ENCODE assay signal across 8 cellular contexts in the genomic region with DNA sequence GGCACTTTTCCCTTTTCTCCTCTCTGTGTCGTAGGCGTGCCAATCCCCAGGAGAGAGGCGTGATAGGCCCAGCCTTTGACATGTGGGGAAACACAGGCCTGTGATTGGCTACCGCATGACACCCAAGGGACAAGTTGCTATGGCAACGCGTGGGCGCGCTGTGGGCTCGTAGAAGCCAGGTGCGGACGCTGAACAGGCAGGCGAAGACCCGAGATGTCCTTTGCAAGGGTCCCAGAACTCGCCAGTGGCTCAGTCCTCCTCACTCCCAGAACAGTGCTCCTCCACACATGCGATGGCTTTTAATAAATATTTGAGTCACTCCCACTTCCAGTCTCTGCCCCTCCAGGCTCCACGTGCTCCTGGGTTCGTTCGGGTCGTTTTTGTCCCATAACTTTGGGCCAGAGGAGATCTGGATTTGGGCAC. TPM values are rescaled to one million over a fixed set of nuclear protein-coding genes. Genes with fewer than 3 reads are reported as not detected.
DNase-seq lines count a peak whose midpoint lies in the region; ATAC-seq and TF ChIP-seq lines count a peak whose summit lies in the region.

No MANE protein-coding gene starts in this region.

- H3K4me3 ChIP-seq in A673 (ENCODE audit: low read depth, low read length, poor library complexity, severe bottlenecking), result peak overlapping the region; percentile 22

- ATAC-seq in GM19023 (IDR thresholded peaks at IDR 0.05; ENCODE audit: unreplicated experiment) (peak; percentile 92), HG03280 (IDR thresholded peaks at IDR 0.05; ENCODE audit: unreplicated experiment) (peak; percentile 83), left lobe of liver (no peak)

- CTCF ChIA-PET in A673 (lab: Charles Lee), result no interaction called here

- intact Hi-C loops in A673 (cut with micrococcal nuclease; ENCODE audit: unreplicated experiment), result no loop called here

- H3K9me3 ChIP-seq in A673 (ENCODE audit: low read depth, low read length, poor library complexity, severe bottlenecking), result no peaks in the 10 kb centered on the region

- BruUV-seq in A673 (replicated peaks; lab: Mats Ljungman, UMichigan), result no TSS peak

- no peaks in the 10 kb centered on the region for H3K27me3 ChIP-seq in A673 (replicated peaks; ENCODE audit: insufficient read depth, low read depth, low read length, poor library complexity)

- peak; percentile 98 for DNase-seq in A673 (ENCODE audit: low spot score)
- DNase-seq in NCI-H510A (lab: John Stamatoyannopoulos, UW), result peak; percentile 85
- peak; percentile 83 for DNase-seq in activated CD4-positive, alpha-beta T cell treated with anti-CD3 and anti-CD28 coated beads, Interleukin-2, amount 50 U/mL, for 1 hour
- peak; percentile 92 for DNase-seq in dedifferentiated amniotic fluid mesenchymal stem cell (ENCODE audit: extremely low spot score)
- DNase-seq in left lobe of liver (ENCODE audit: low spot score), result peak; percentile 63
- peak; percentile 90 to 92 for DNase-seq in stimulated activated CD4-positive, alpha-beta T cell treated with anti-CD3 and anti-CD28 coated beads, Interleukin-2, amount 100 ng/mL, for 24 hours

- no peaks in the 10 kb centered on the region for H3K36me3 ChIP-seq in A673 (ENCODE audit: insufficient read depth, low read length, poor library complexity, severe bottlenecking)

- no peak for TF ChIP-seq CTCF in A673 (conservative IDR thresholded peaks at IDR 0.05; ENCODE audit: low read depth, low read length)

- POLR2A ChIA-PET in A673 (lab: Charles Lee; ENCODE audit: low non-redundant PET), result no interaction called here

- H3K27ac ChIP-seq in A673 (ENCODE audit: low read depth, low read length, poor library complexity, severe bottlenecking), result no peak overlapping the region

- peaks cover 11% of the 10 kb centered on the region for H3K4me1 ChIP-seq in A673 (ENCODE audit: insufficient read depth, low read length, poor library complexity, severe bottlenecking)

RNA-seq across cellular contexts. Expression of gene SLC51B, which starts 4.2 kb away (rescaled TPM):
- total RNA-seq in A673 (2021), result not detected in 2 replicates
- total RNA-seq in left lobe of liver, result 0.75 TPM

RNA-seq across cellular contexts. Expression of gene RASL12, which starts 18.4 kb away (rescaled TPM):
- total RNA-seq in A673 (2021), result 0.69 and 1.2 TPM in 2 replicates
- total RNA-seq in left lobe of liver, result 0.15 TPM

RNA-seq across cellular contexts. Expression of gene MTFMT, which starts 20.0 kb away (rescaled TPM):
- total RNA-seq in A673 (2021) (26.2 and 32.1 TPM in 2 replicates), left lobe of liver (9.9 TPM)

RNA-seq across cellular contexts. Expression of gene KBTBD13, which starts 27.1 kb away (rescaled TPM):
- total RNA-seq in A673 (2021) (not detected in 2 replicates), left lobe of liver (not detected)

RNA-seq across cellular contexts. Expression of gene SPG21, which starts 59.7 kb away (rescaled TPM):
- total RNA-seq in A673 (2021) (85.7 and 89.1 TPM in 2 replicates), left lobe of liver (35.7 TPM)
